ENCODE assay signal across 1 cellular context in the genomic region with DNA sequence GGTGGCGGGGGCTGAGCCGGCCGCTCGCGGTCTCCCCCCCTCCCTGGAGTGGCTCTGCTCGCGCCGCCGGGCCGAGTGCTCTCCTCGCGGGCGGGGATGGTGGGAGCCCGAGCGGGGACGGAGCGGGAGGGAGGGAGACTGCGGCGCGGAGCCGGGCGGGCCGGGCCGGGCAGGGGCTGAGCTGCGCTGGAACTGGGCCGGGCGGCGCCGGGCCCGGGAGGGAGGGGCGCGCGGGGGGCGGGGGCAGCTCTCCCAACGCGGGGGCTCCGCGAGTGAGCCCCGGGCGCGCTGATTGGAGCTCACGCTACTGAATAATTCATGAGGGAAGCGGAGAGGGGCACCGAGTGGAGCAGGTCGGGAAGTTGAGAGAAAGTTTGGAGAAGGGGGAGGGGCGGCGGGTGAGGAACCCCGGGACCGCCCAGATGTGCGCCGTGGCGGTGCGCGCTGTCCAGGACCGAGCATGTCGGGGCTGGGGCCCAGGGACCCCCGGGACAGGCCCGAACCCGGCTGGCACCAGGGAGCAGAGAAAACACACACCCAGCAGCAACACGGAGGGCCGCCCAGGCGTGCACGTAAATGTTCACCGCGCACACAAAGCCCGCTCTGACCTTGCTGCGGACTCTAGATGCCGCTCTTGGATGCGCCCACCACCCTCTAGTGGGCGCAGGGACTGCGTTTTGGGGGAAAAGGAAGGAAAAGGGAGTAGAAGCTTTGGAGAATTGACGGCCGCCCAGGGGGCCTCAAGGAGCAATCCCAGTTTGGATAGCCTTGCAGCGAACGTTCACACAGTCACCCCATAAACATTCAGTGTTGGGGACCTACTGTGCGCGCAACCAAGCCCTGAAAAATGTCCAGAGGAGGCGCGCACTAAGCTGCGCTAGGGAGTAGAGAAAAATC.
TF ChIP-seq lines count a peak whose summit lies in the region.

A gene (minus strand): TSS at position 194 of the 897 bp plus-strand sequence. CDS start 493 bp downstream, outside the sequence.

TF ChIP-seq in K562, 482 proteins besides CTCF, POLR2A, EP300 and RAD21 (continued from another document and continues in another):
- TF ChIP-seq, protein P1, sequence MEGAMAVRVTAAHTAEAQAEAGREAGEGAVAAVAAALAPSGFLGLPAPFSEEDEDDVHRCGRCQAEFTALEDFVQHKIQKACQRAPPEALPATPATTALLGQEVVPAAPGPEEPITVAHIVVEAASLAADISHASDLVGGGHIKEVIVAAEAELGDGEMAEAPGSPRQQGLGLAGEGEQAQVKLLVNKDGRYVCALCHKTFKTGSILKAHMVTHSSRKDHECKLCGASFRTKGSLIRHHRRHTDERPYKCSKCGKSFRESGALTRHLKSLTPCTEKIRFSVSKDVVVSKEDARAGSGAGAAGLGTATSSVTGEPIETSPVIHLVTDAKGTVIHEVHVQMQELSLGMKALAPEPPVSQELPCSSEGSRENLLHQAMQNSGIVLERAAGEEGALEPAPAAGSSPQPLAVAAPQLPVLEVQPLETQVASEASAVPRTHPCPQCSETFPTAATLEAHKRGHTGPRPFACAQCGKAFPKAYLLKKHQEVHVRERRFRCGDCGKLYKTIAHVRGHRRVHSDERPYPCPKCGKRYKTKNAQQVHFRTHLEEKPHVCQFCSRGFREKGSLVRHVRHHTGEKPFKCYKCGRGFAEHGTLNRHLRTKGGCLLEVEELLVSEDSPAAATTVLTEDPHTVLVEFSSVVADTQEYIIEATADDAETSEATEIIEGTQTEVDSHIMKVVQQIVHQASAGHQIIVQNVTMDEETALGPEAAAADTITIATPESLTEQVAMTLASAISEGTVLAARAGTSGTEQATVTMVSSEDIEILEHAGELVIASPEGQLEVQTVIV (CRISPR knock-in tag; IDR thresholded peaks at IDR 0.05; ENCODE audit: borderline replicate concordance): no peak
- TF ChIP-seq XRCC3 (IDR thresholded peaks at IDR 0.05) (no peak), ZNF586 (CRISPR knock-in tag; conservative IDR thresholded peaks at IDR 0.05) (no peak), RBM34 (IDR thresholded peaks at IDR 0.05; ENCODE audit: borderline replicate concordance, insufficient read depth, low read length) (no peak), POU5F1 (IDR thresholded peaks at IDR 0.05; ENCODE audit: borderline replicate concordance, low read depth, low read length, partially characterized antibody) (no peak), NFATC3 (IDR thresholded peaks at IDR 0.05) (no peak), ZSCAN29 (IDR thresholded peaks at IDR 0.05) (peak; percentile 30; the same call in 1 of the 2 replicates), BRCA1 (IDR thresholded peaks at IDR 0.05) (no peak), BRCA1 (CRISPR knock-in tag; IDR thresholded peaks at IDR 0.05) (no peak), BRD9 (IDR thresholded peaks at IDR 0.05; ENCODE audit: low read depth, partially characterized antibody) (peak; percentile 67), ZNF551 (CRISPR knock-in tag; IDR thresholded peaks at IDR 0.05) (no peak), MCM5 (IDR thresholded peaks at IDR 0.05; ENCODE audit: low read depth) (no peak), ZNF57 (CRISPR knock-in tag; IDR thresholded peaks at IDR 0.05) (no peak)
- TF ChIP-seq, protein P2, sequence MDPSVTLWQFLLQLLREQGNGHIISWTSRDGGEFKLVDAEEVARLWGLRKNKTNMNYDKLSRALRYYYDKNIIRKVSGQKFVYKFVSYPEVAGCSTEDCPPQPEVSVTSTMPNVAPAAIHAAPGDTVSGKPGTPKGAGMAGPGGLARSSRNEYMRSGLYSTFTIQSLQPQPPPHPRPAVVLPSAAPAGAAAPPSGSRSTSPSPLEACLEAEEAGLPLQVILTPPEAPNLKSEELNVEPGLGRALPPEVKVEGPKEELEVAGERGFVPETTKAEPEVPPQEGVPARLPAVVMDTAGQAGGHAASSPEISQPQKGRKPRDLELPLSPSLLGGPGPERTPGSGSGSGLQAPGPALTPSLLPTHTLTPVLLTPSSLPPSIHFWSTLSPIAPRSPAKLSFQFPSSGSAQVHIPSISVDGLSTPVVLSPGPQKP (CRISPR knock-in tag; IDR thresholded peaks at IDR 0.05): no peak
- TF ChIP-seq, protein P3, sequence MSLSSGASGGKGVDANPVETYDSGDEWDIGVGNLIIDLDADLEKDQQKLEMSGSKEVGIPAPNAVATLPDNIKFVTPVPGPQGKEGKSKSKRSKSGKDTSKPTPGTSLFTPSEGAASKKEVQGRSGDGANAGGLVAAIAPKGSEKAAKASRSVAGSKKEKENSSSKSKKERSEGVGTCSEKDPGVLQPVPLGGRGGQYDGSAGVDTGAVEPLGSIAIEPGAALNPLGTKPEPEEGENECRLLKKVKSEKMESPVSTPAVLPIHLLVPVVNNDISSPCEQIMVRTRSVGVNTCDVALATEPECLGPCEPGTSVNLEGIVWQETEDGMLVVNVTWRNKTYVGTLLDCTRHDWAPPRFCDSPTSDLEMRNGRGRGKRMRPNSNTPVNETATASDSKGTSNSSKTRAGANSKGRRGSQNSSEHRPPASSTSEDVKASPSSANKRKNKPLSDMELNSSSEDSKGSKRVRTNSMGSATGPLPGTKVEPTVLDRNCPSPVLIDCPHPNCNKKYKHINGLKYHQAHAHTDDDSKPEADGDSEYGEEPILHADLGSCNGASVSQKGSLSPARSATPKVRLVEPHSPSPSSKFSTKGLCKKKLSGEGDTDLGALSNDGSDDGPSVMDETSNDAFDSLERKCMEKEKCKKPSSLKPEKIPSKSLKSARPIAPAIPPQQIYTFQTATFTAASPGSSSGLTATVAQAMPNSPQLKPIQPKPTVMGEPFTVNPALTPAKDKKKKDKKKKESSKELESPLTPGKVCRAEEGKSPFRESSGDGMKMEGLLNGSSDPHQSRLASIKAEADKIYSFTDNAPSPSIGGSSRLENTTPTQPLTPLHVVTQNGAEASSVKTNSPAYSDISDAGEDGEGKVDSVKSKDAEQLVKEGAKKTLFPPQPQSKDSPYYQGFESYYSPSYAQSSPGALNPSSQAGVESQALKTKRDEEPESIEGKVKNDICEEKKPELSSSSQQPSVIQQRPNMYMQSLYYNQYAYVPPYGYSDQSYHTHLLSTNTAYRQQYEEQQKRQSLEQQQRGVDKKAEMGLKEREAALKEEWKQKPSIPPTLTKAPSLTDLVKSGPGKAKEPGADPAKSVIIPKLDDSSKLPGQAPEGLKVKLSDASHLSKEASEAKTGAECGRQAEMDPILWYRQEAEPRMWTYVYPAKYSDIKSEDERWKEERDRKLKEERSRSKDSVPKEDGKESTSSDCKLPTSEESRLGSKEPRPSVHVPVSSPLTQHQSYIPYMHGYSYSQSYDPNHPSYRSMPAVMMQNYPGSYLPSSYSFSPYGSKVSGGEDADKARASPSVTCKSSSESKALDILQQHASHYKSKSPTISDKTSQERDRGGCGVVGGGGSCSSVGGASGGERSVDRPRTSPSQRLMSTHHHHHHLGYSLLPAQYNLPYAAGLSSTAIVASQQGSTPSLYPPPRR (CRISPR knock-in tag; IDR thresholded peaks at IDR 0.05; ENCODE audit: borderline replicate concordance): no peak
- TF ChIP-seq, protein P4, sequence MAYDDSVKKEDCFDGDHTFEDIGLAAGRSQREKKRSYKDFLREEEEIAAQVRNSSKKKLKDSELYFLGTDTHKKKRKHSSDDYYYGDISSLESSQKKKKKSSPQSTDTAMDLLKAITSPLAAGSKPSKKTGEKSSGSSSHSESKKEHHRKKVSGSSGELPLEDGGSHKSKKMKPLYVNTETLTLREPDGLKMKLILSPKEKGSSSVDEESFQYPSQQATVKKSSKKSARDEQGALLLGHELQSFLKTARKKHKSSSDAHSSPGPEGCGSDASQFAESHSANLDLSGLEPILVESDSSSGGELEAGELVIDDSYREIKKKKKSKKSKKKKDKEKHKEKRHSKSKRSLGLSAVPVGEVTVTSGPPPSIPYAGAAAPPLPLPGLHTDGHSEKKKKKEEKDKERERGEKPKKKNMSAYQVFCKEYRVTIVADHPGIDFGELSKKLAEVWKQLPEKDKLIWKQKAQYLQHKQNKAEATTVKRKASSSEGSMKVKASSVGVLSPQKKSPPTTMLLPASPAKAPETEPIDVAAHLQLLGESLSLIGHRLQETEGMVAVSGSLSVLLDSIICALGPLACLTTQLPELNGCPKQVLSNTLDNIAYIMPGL (CRISPR knock-in tag; IDR thresholded peaks at IDR 0.05): no peak
- TF ChIP-seq, protein P5, sequence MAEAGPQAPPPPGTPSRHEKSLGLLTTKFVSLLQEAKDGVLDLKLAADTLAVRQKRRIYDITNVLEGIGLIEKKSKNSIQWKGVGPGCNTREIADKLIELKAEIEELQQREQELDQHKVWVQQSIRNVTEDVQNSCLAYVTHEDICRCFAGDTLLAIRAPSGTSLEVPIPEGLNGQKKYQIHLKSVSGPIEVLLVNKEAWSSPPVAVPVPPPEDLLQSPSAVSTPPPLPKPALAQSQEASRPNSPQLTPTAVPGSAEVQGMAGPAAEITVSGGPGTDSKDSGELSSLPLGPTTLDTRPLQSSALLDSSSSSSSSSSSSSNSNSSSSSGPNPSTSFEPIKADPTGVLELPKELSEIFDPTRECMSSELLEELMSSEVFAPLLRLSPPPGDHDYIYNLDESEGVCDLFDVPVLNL (CRISPR knock-in tag; IDR thresholded peaks at IDR 0.05; ENCODE audit: low read depth): 0 out of 2 replicates have a peak, but pooled peaks have one; percentile 14
- TF ChIP-seq, protein P6, sequence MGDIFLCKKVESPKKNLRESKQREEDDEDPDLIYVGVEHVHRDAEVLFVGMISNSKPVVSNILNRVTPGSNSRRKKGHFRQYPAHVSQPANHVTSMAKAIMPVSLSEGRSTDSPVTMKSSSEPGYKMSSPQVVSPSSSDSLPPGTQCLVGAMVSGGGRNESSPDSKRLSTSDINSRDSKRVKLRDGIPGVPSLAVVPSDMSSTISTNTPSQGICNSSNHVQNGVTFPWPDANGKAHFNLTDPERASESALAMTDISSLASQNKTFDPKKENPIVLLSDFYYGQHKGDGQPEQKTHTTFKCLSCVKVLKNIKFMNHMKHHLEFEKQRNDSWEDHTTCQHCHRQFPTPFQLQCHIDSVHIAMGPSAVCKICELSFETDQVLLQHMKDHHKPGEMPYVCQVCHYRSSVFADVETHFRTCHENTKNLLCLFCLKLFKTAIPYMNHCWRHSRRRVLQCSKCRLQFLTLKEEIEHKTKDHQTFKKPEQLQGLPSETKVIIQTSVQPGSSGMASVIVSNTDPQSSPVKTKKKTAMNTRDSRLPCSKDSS (IDR thresholded peaks at IDR 0.05; ENCODE audit: low read depth, partially characterized antibody): no peak
- TF ChIP-seq, protein P7, sequence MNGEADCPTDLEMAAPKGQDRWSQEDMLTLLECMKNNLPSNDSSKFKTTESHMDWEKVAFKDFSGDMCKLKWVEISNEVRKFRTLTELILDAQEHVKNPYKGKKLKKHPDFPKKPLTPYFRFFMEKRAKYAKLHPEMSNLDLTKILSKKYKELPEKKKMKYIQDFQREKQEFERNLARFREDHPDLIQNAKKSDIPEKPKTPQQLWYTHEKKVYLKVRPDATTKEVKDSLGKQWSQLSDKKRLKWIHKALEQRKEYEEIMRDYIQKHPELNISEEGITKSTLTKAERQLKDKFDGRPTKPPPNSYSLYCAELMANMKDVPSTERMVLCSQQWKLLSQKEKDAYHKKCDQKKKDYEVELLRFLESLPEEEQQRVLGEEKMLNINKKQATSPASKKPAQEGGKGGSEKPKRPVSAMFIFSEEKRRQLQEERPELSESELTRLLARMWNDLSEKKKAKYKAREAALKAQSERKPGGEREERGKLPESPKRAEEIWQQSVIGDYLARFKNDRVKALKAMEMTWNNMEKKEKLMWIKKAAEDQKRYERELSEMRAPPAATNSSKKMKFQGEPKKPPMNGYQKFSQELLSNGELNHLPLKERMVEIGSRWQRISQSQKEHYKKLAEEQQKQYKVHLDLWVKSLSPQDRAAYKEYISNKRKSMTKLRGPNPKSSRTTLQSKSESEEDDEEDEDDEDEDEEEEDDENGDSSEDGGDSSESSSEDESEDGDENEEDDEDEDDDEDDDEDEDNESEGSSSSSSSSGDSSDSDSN (IDR thresholded peaks at IDR 0.05; ENCODE audit: borderline replicate concordance in 1 of 2, low read depth in 2 of 2, low read length in 2 of 2): peak; percentile 70 to 81; a peak in 2 of 4 replicates
- TF ChIP-seq, protein P8, sequence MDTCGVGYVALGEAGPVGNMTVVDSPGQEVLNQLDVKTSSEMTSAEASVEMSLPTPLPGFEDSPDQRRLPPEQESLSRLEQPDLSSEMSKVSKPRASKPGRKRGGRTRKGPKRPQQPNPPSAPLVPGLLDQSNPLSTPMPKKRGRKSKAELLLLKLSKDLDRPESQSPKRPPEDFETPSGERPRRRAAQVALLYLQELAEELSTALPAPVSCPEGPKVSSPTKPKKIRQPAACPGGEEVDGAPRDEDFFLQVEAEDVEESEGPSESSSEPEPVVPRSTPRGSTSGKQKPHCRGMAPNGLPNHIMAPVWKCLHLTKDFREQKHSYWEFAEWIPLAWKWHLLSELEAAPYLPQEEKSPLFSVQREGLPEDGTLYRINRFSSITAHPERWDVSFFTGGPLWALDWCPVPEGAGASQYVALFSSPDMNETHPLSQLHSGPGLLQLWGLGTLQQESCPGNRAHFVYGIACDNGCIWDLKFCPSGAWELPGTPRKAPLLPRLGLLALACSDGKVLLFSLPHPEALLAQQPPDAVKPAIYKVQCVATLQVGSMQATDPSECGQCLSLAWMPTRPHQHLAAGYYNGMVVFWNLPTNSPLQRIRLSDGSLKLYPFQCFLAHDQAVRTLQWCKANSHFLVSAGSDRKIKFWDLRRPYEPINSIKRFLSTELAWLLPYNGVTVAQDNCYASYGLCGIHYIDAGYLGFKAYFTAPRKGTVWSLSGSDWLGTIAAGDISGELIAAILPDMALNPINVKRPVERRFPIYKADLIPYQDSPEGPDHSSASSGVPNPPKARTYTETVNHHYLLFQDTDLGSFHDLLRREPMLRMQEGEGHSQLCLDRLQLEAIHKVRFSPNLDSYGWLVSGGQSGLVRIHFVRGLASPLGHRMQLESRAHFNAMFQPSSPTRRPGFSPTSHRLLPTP (IDR thresholded peaks at IDR 0.05; ENCODE audit: borderline replicate concordance, extremely low read depth, insufficient read length): no peak
- TF ChIP-seq, protein P9, sequence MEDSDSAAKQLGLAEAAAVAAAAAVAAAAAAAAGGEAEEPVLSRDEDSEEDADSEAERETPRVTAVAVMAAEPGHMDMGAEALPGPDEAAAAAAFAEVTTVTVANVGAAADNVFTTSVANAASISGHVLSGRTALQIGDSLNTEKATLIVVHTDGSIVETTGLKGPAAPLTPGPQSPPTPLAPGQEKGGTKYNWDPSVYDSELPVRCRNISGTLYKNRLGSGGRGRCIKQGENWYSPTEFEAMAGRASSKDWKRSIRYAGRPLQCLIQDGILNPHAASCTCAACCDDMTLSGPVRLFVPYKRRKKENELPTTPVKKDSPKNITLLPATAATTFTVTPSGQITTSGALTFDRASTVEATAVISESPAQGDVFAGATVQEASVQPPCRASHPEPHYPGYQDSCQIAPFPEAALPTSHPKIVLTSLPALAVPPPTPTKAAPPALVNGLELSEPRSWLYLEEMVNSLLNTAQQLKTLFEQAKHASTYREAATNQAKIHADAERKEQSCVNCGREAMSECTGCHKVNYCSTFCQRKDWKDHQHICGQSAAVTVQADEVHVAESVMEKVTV (CRISPR knock-in tag; IDR thresholded peaks at IDR 0.05): no peak
- TF ChIP-seq, protein P10, sequence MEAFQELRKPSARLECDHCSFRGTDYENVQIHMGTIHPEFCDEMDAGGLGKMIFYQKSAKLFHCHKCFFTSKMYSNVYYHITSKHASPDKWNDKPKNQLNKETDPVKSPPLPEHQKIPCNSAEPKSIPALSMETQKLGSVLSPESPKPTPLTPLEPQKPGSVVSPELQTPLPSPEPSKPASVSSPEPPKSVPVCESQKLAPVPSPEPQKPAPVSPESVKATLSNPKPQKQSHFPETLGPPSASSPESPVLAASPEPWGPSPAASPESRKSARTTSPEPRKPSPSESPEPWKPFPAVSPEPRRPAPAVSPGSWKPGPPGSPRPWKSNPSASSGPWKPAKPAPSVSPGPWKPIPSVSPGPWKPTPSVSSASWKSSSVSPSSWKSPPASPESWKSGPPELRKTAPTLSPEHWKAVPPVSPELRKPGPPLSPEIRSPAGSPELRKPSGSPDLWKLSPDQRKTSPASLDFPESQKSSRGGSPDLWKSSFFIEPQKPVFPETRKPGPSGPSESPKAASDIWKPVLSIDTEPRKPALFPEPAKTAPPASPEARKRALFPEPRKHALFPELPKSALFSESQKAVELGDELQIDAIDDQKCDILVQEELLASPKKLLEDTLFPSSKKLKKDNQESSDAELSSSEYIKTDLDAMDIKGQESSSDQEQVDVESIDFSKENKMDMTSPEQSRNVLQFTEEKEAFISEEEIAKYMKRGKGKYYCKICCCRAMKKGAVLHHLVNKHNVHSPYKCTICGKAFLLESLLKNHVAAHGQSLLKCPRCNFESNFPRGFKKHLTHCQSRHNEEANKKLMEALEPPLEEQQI (IDR thresholded peaks at IDR 0.05): no peak
